20 cellular contexts compared by ENCODE assay signal in genomic region chr5:52964138-52964537, GRCh38. TPM values are rescaled to one million over a fixed set of nuclear protein-coding genes. Genes with fewer than 3 reads are reported as not detected.
A peak's percentile ranks its signal among the peaks of the same experiment; 100 is the strongest.
DNase-seq lines count a peak whose midpoint lies in the region; ATAC-seq and TF ChIP-seq lines count a peak whose summit lies in the region.
"Had no signal": no experiment of that assay in that cellular context is flagged by ENCODE, and none has a peak within 500 bp of the region (broad histone marks: within the 10 kb centered on the region; RNA-seq: fewer than 3 reads in every experiment).

No MANE protein-coding gene starts in this region.

- TF ChIP-seq POLR2A in NB4 (IDR thresholded peaks at IDR 0.05; ENCODE audit: extremely low read depth, insufficient read length), result no peak
- no peak for TF ChIP-seq POLR2A in right lobe of liver (IDR thresholded peaks at IDR 0.05)

- 100% methylated on average over 1 of the region's 1 CpG for WGBS in right lobe of liver (ENCODE audit: insufficient coverage, low coverage, low lambda C conversion rate, missing lambda C conversion rate)

- H3K36me3 Mint-ChIP-seq in chondrocyte (ENCODE audit: low read depth) (peaks cover 8% of the 10 kb centered on the region), natural killer cell (no peaks in the 10 kb centered on the region)
- H3K36me3 Mint-ChIP-seq: CD4-positive, CD25-positive, alpha-beta regulatory T cell had no signal

- peak; percentile 32 for DNase-seq in ELR (ENCODE audit: low read depth)
- no peak for DNase-seq in NB4 (ENCODE audit: low read depth)
- DNase-seq in chondrocyte (ENCODE audit: low spot score), result no peak
- DNase-seq in right lobe of liver, result no peak
- no peak for DNase-seq in natural killer cell
- no peak for DNase-seq in NCI-H1436 treated with DMSO at 0.1 percent for 48 hours (lab: John Stamatoyannopoulos, UW)
- DNase-seq: activated naive CD8-positive, alpha-beta T cell treated with anti-CD3 and anti-CD28 coated beads, Interleukin-2, amount 50 U/mL, for 24 hours; activated T-cell treated with anti-CD3 and anti-CD28 coated beads, Interleukin-2, amount 50 U/mL, for 48 hours; CD4-positive, CD25-positive, alpha-beta regulatory T cell; left ventricle myocardium inferior; NCI-H2107; NCI-H748 treated with DMSO at 0.1 percent for 48 hours; Right ventricle myocardium superior; stomach had no signal

- H3K27ac Mint-ChIP-seq in chondrocyte (ENCODE audit: unreplicated experiment), result no peak overlapping the region
- no peak overlapping the region for H3K27ac Mint-ChIP-seq in natural killer cell
- H3K27ac Mint-ChIP-seq: activated naive CD8-positive, alpha-beta T cell treated with anti-CD3 and anti-CD28 coated beads, Interleukin-2, amount 50 U/mL, for 24 hours; CD4-positive, CD25-positive, alpha-beta regulatory T cell had no signal

- no peak overlapping the region for H3K27ac ChIP-seq in right lobe of liver
- H3K27ac ChIP-seq: hepatocyte, left ventricle myocardium inferior, prostate gland, stomach had no signal

- peak; percentile 5 for TF ChIP-seq CTCF in NB4 (IDR thresholded peaks at IDR 0.05; ENCODE audit: low read depth, low read length)
- peak; percentile 56 for TF ChIP-seq CTCF in chondrocyte (IDR thresholded peaks at IDR 0.05)
- TF ChIP-seq CTCF in right lobe of liver (IDR thresholded peaks at IDR 0.05), result peak in 2 of 4 donors; percentile 10 to 15
- no peak for TF ChIP-seq CTCF in natural killer cell (IDR thresholded peaks at IDR 0.05)

- H3K27me3 ChIP-seq in right lobe of liver, result no peaks in the 10 kb centered on the region
- H3K27me3 ChIP-seq: hepatocyte, stomach had no signal

- no peaks in the 10 kb centered on the region for H3K9me3 ChIP-seq in right lobe of liver
- H3K9me3 ChIP-seq: prostate gland, stomach had no signal

- H3K9me3 Mint-ChIP-seq in chondrocyte (ENCODE audit: low read depth) (peaks cover 26% of the 10 kb centered on the region), natural killer cell (peaks cover 6 to 9% of the 10 kb centered on the region in 2 donors)

- H3K27me3 Mint-ChIP-seq in chondrocyte (ENCODE audit: low read depth), result peaks cover 4% of the 10 kb centered on the region
- H3K27me3 Mint-ChIP-seq in natural killer cell (ENCODE audit: low read depth in 2 of 2), result peaks cover 10 to 16% of the 10 kb centered on the region in 2 donors

- ATAC-seq in right lobe of liver, result peak; percentile 50 to 67 (median 57)
- ATAC-seq in GM18861 (IDR thresholded peaks at IDR 0.05; ENCODE audit: unreplicated experiment), result no peak
- ATAC-seq in natural killer cell, result no peak
- no peak for ATAC-seq in GM19397 (IDR thresholded peaks at IDR 0.05; ENCODE audit: unreplicated experiment)
- ATAC-seq: activated naive CD8-positive, alpha-beta T cell treated with anti-CD3 and anti-CD28 coated beads, Interleukin-2, amount 50 U/mL, for 24 hours; GM12878 had no signal

- no peaks in the 10 kb centered on the region for H3K4me1 ChIP-seq in right lobe of liver
- H3K4me1 ChIP-seq: prostate gland, stomach had no signal

- no peak overlapping the region for H3K4me3 ChIP-seq in NB4 (ENCODE audit: low read depth, low read length)
- no peak overlapping the region for H3K4me3 ChIP-seq in right lobe of liver
- H3K4me3 ChIP-seq: GM12878, hepatocyte, left ventricle myocardium inferior, prostate gland, stomach had no signal

- H3K36me3 ChIP-seq in right lobe of liver, result no peaks in the 10 kb centered on the region
- H3K36me3 ChIP-seq: left ventricle myocardium inferior, prostate gland, stomach had no signal

- no peak overlapping the region for H3K4me3 Mint-ChIP-seq in chondrocyte (ENCODE audit: unreplicated experiment)
- H3K4me3 Mint-ChIP-seq in natural killer cell, result no peak overlapping the region
- H3K4me3 Mint-ChIP-seq: activated naive CD8-positive, alpha-beta T cell treated with anti-CD3 and anti-CD28 coated beads, Interleukin-2, amount 50 U/mL, for 24 hours; CD4-positive, CD25-positive, alpha-beta regulatory T cell; central memory CD8-positive, alpha-beta T cell had no signal

- H3K4me1 Mint-ChIP-seq in chondrocyte (ENCODE audit: low read depth) (no peaks in the 10 kb centered on the region), natural killer cell (no peaks in the 10 kb centered on the region)
- H3K4me1 Mint-ChIP-seq: activated naive CD8-positive, alpha-beta T cell treated with anti-CD3 and anti-CD28 coated beads, Interleukin-2, amount 50 U/mL, for 24 hours; CD4-positive, CD25-positive, alpha-beta regulatory T cell; central memory CD8-positive, alpha-beta T cell had no signal

- intact Hi-C loops in right lobe of liver (cut with DNase I) (no loop called here), natural killer cell (cut with micrococcal nuclease) (no loop called here)

RNA-seq across cellular contexts. Expression of gene ITGA2, which starts 25.0 kb away (rescaled TPM):
- total RNA-seq in chondrocyte (0.79 to 1.6 TPM (median 1.0 TPM) in 3 replicates), right lobe of liver (1 to 10 TPM in 1 of 6 experiments, under 1 TPM in 5; 0.11 to 1.6 (median 0.40) TPM), natural killer cell (under 1 TPM; 0.11 to 0.26 (median 0.20) TPM)

Comparison
In these comparisons a context has a peak if more than half of its experiments do, and no peak if none do; other contexts are left out.
1. ATAC-seq: peak in right lobe of liver (4 of 4); none in GM18861 (single experiment), natural killer cell (0 of 3) and GM19397 (single experiment).